ENCODE assay signal across 8 cellular contexts in the genomic region with DNA sequence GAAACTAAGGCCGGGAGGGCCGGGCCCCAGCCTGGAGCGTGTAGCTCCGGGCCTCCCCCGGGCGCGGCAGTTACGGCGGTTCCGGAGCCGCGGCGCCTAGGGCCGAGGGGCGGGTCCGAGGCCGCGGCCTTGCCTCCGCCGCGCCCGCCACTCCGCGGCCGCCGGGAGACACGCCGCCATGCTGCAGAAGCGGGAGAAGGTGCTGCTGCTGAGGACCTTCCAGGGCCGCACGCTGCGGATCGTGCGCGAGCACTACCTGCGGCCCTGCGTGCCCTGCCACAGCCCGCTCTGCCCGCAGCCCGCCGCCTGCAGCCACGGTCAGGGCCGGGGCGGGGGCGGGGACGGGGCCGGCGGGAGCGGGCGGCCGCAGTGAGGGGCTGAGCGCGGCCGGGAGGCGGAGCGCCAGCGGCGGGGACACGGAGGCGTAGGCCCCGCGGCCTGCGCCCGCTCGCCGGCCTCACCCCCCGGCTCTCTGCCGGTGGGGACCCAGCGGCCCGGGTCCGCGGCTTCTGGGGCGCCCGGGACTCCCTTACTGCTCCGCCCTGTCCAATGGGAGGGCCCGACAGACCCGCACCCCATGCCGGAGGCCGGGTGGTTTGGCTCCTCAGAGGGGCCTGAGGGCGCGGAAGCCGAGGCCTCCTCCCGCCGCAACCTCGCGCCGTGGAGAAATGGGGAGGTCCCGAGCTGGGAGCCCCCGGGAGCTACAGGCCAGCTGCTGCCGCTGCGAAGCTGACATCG. TPM values are rescaled to one million over a fixed set of nuclear protein-coding genes. Genes with fewer than 3 reads are reported as not detected.
DNase-seq lines count a peak whose midpoint lies in the region; ATAC-seq, FAIRE-seq and TF ChIP-seq lines count a peak whose summit lies in the region.

TSS of gene DIS3L (plus strand) at position 150 of the 738 bp plus-strand sequence. CDS start at position 179, 29 bp downstream.

- peaks cover 3% of the 10 kb centered on the region for H3K9me3 Mint-ChIP-seq in glutamatergic neuron (ENCODE audit: unreplicated experiment)

- ATAC-seq in GM19463 (IDR thresholded peaks at IDR 0.05; ENCODE audit: unreplicated experiment), result peak; percentile 76
- peak; percentile 83 to 89 (median 86) for ATAC-seq in pancreas

- peak within 1 kb of the TSS; percentile 84 for H3K4me3 Mint-ChIP-seq in glutamatergic neuron (ENCODE audit: unreplicated experiment)

- no peaks in the 10 kb centered on the region for H3K9me2 ChIP-seq in SK-N-SH

- peaks cover 21% of the 10 kb centered on the region for H3K79me2 ChIP-seq in SK-N-SH (ENCODE audit: insufficient read depth)

- H3K9me3 ChIP-seq in SK-N-SH (no peaks in the 10 kb centered on the region), pancreas (no peaks in the 10 kb centered on the region), tibial artery (no peaks in the 10 kb centered on the region)

- CTCF ChIA-PET in SK-N-SH (lab: Yijun Ruan, JAX), result interaction anchor here (0.9 to 3.0 kb wide), 6 partner anchors 13 to 378 kb away, joined by 3 to 12 read pairs (median 4); partner anchors contain the start of gene SNAPC5

- H3K36me3 Mint-ChIP-seq in glutamatergic neuron (ENCODE audit: unreplicated experiment), result no peaks in the 10 kb centered on the region

- TF ChIP-seq CTCF in SK-N-SH (IDR thresholded peaks at IDR 0.05) (no peak), glutamatergic neuron (IDR thresholded peaks at IDR 0.05; ENCODE audit: partially characterized antibody, unreplicated experiment) (no peak), pancreas (IDR thresholded peaks at IDR 0.05) (no peak), tibial artery (IDR thresholded peaks at IDR 0.05) (no peak)

- TF ChIP-seq EP300 in SK-N-SH (IDR thresholded peaks at IDR 0.05; ENCODE audit: borderline replicate concordance in 1 of 2, low read depth in 1 of 2, low read length in 1 of 2), result no peak

- H4K20me1 ChIP-seq in SK-N-SH (ENCODE audit: insufficient read depth), result no peaks in the 10 kb centered on the region

- H3K27me3 ChIP-seq in SK-N-SH (ENCODE audit: insufficient read depth) (no peaks in the 10 kb centered on the region), pancreas (no peaks in the 10 kb centered on the region), tibial artery (no peaks in the 10 kb centered on the region)

- TF ChIP-seq RAD21 in SK-N-SH (IDR thresholded peaks at IDR 0.05; ENCODE audit: low read length), result no peak

- peak within 1 kb of the TSS; percentile 52 for H3K27ac Mint-ChIP-seq in glutamatergic neuron (ENCODE audit: unreplicated experiment)

- H3K4me1 ChIP-seq in SK-N-SH (ENCODE audit: control insufficient read depth in 1 of 2, insufficient read depth in 2 of 2, low read depth in 1 of 2, low read length in 1 of 2), result peaks cover 24 to 26% of the 10 kb centered on the region in 2 experiments; a peak in 3 of 4 replicates
- H3K4me1 ChIP-seq in pancreas, result peaks cover 8 to 34% (median 25%) of the 10 kb centered on the region in 3 donors
- H3K4me1 ChIP-seq in tibial artery, result peaks cover 0 to 31% (median 19%) of the 10 kb centered on the region in 4 donors

- peaks cover 26% of the 10 kb centered on the region for H3F3A ChIP-seq in SK-N-SH (replicated peaks; ENCODE audit: insufficient read depth)

- peaks cover 0 to 7% of the 10 kb centered on the region in 2 experiments for H3K36me3 ChIP-seq in SK-N-SH (replicated peaks in 1 of 2; ENCODE audit: control insufficient read depth in 1 of 2, insufficient read depth in 2 of 2, low read length in 1 of 2)
- H3K36me3 ChIP-seq in pancreas, result no peaks in the 10 kb centered on the region
- peaks cover 0 to 5% (median 4%) of the 10 kb centered on the region in 3 donors for H3K36me3 ChIP-seq in tibial artery

- DNase-seq in COLO668 (lab: John Stamatoyannopoulos, UW; ENCODE audit: unreplicated experiment), result peak; percentile 92
- peak; percentile 64 for DNase-seq in HT-29 (ENCODE audit: low spot score)
- DNase-seq in SK-N-SH, result peak; percentile 91
- DNase-seq in activated naive CD4-positive, alpha-beta T cell treated with anti-CD3 and anti-CD28 coated beads, Interleukin-2, amount 50 U/mL, for 16 hours, result peak; percentile 69
- peak; percentile 63 for DNase-seq in glutamatergic neuron
- peak; percentile 55 to 84 (median 68) for DNase-seq in pancreas
- peak; percentile 41 to 74 for DNase-seq in tibial artery

- H3K4me1 Mint-ChIP-seq in glutamatergic neuron (ENCODE audit: low read depth, unreplicated experiment), result peaks cover 3% of the 10 kb centered on the region

- intact Hi-C loops in pancreas (cut with DNase I), result no loop called here
- intact Hi-C loops in tibial artery (cut with DNase I; ENCODE audit: low total_unique reads), result no loop called here

- H3K27me3 Mint-ChIP-seq in glutamatergic neuron (ENCODE audit: unreplicated experiment), result peaks cover 5% of the 10 kb centered on the region

- H3K4me2 ChIP-seq in SK-N-SH, result peak within 1 kb of the TSS; percentile 95

- peak within 1 kb of the TSS; percentile 82 for H3K9ac ChIP-seq in SK-N-SH

- peak within 1 kb of the TSS; percentile 66 to 80 for H3K4me3 ChIP-seq in SK-N-SH (ENCODE audit: low read depth in 2 of 2, low read length in 1 of 2)
- peak within 1 kb of the TSS; percentile 60 to 84 (median 72) for H3K4me3 ChIP-seq in pancreas
- H3K4me3 ChIP-seq in tibial artery, result peak within 1 kb of the TSS; percentile 71 to 83

- POLR2A ChIA-PET in SK-N-SH (lab: Yijun Ruan, JAX), result interaction anchor here (0.7 to 1.3 kb wide), 2 partner anchors 11 to 93 kb away, joined by 3 read pairs; partner anchors contain the start of gene MAP2K1

- no peak for FAIRE-seq in pancreas (lab: Jason Lieb, UNC)

- WGBS in SK-N-SH (ENCODE audit: low lambda C conversion rate), result 5% methylated on average over 3 of the region's 92 CpGs
- 0% methylated on average over 45 to 92 of the region's 92 CpGs for WGBS in pancreas, 2 donors

- peak within 1 kb of the TSS; percentile 99 for H2AFZ ChIP-seq in SK-N-SH (ENCODE audit: low read depth)

- peak within 1 kb of the TSS; percentile 75 to 88 for H3K27ac ChIP-seq in SK-N-SH (ENCODE audit: low read depth in 2 of 2, low read length in 1 of 2)
- peak within 1 kb of the TSS; percentile 85 to 92 (median 91) for H3K27ac ChIP-seq in pancreas
- H3K27ac ChIP-seq in tibial artery, result peak within 1 kb of the TSS; percentile 92 to 95

TF ChIP-seq in SK-N-SH, 30 proteins besides CTCF, POLR2A, EP300 and RAD21 (continues in another document):
- TF ChIP-seq FOXM1 (IDR thresholded peaks at IDR 0.05; ENCODE audit: low read depth), result no peak
- TF ChIP-seq FOXJ3 (CRISPR knock-in tag; IDR thresholded peaks at IDR 0.05), result no peak
- no peak for TF ChIP-seq NFIC (IDR thresholded peaks at IDR 0.05; ENCODE audit: borderline replicate concordance)
- TF ChIP-seq FOSL2 (IDR thresholded peaks at IDR 0.05; ENCODE audit: borderline replicate concordance, low read depth), result no peak
- no peak for TF ChIP-seq RXRA (IDR thresholded peaks at IDR 0.05; ENCODE audit: borderline replicate concordance, low read depth)
- 0 out of 2 replicates have a peak, but pooled peaks have one; percentile 53 for TF ChIP-seq TAF1 (IDR thresholded peaks at IDR 0.05; ENCODE audit: borderline replicate concordance, low read depth, low read length)
- TF ChIP-seq CHD2 (IDR thresholded peaks at IDR 0.05; ENCODE audit: low read length, partially characterized antibody), result no peak
- no peak for TF ChIP-seq EZH2phosphoT487 (IDR thresholded peaks at IDR 0.05; ENCODE audit: borderline replicate concordance, low read depth)
- no peak for TF ChIP-seq PBX3 (IDR thresholded peaks at IDR 0.05)
- TF ChIP-seq, protein P1, sequence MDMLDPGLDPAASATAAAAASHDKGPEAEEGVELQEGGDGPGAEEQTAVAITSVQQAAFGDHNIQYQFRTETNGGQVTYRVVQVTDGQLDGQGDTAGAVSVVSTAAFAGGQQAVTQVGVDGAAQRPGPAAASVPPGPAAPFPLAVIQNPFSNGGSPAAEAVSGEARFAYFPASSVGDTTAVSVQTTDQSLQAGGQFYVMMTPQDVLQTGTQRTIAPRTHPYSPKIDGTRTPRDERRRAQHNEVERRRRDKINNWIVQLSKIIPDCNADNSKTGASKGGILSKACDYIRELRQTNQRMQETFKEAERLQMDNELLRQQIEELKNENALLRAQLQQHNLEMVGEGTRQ (IDR thresholded peaks at IDR 0.05; ENCODE audit: borderline replicate concordance, low read depth, low read length), result no peak

RNA-seq across cellular contexts. Expression of gene DIS3L, which starts in this region (rescaled TPM):
- 5.7 and 14.5 TPM in 2 replicates for total RNA-seq in HT-29 (2014; rRNA removed; shearing (Covaris generic))
- polyA plus RNA-seq in SK-N-SH (2012; rRNA removed) (11.5 and 14.9 TPM in 2 replicates), pancreas (10 to 100 TPM in 1 of 2 donors, 1 to 10 TPM in 1; 8.3 to 16.2 TPM)
- polyA plus RNA-seq in SK-N-SH (2012; cell fraction: cytosol; rRNA removed), result 14.2 and 15.7 TPM in 2 replicates
- 11.0 and 18.3 TPM in 2 replicates for polyA plus RNA-seq in SK-N-SH (2012; cell fraction: nucleus; rRNA removed)
- total RNA-seq in glutamatergic neuron (ENCODE audit: unreplicated experiment) (6.0 TPM), pancreas (10 to 100 TPM; 16.8 to 20.2 (median 18.7) TPM)

Comparison
In these comparisons a context has a peak if more than half of its experiments do, and no peak if none do; other contexts are left out.
1. Peak in every context shown above with its lines: DNase-seq, ATAC-seq, H3K4me3 ChIP-seq and H3K27ac ChIP-seq.